In the genomic region with DNA sequence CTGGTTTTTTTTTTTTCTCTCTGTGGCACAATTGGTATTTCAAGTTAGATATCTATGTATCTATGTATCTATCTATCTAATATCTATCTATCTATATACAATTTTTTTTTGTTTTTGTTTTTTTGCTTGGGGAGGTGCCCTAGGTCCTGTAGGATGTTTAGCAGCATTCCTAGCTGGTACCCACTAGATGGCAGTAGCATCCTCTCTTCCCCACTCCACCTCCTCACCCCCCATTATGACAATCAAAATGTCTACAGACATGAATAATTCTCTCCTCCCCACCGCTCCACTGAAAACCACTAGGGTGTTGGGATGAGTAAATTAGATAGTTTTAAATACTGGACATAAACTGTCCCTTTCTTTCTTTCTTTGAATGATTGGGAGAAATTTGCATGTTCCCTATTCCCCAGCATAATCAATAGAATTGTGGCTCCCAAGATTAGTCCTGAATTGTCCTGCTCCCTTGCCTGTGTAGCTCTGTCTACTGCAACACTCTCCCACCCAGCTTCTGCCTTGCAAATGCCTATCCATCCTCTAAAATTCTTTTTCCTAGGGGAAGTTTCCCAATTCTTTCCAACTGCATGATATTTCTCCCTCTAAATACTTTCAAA, we compare ENCODE assay signal across 8 cellular contexts.
DNase-seq lines count a peak whose midpoint lies in the region; ATAC-seq lines count a peak whose summit lies in the region.

No MANE protein-coding gene starts in this region.

- DNase-seq in GM03348 (ENCODE audit: low spot score): peak; percentile 77
- DNase-seq in LoVo (ENCODE audit: low spot score): peak; percentile 20
- peak; percentile 73 for DNase-seq in adipocyte (ENCODE audit: low read depth)
- DNase-seq in kidney tubule cell (ENCODE audit: low spot score): peak; percentile 82
- no peak for DNase-seq in globus pallidus (ENCODE audit: low spot score)
- DNase-seq in NCI-H510A treated with DMSO at 0.1 percent for 48 hours (lab: John Stamatoyannopoulos, UW): no peak

- no peaks in the 10 kb centered on the region for H3K9me3 ChIP-seq in adipocyte (ENCODE audit: control insufficient read depth, low read length)

- no peak overlapping the region for H3K9ac ChIP-seq in adipocyte (ENCODE audit: low read length)

- ATAC-seq in GM21526 (IDR thresholded peaks at IDR 0.05; ENCODE audit: low FRiP score, unreplicated experiment): peak; percentile 70
- no peak for ATAC-seq in HG02970 (IDR thresholded peaks at IDR 0.05; ENCODE audit: low FRiP score, unreplicated experiment)

- no peaks in the 10 kb centered on the region for H3K4me1 ChIP-seq in adipocyte (ENCODE audit: control insufficient read depth, insufficient read depth, low read length)

- no peak overlapping the region for H3K4me3 ChIP-seq in adipocyte (ENCODE audit: low read length)

- H3K27me3 ChIP-seq in adipocyte (replicated peaks; ENCODE audit: control insufficient read depth, insufficient read depth, low read length): no peaks in the 10 kb centered on the region

- H3K36me3 ChIP-seq in adipocyte (ENCODE audit: control insufficient read depth, insufficient read depth, low read length, severe bottlenecking): no peaks in the 10 kb centered on the region

Comparison
In these comparisons a context has a peak if more than half of its experiments do, and no peak if none do; other contexts are left out.
1. DNase-seq: peak in GM03348 (single experiment), LoVo (single experiment), adipocyte (single experiment) and kidney tubule cell (single experiment); none in globus pallidus (single experiment) and NCI-H510A treated with DMSO at 0.1 percent for 48 hours (single experiment).